In genomic region chr4:81631958-81632439, GRCh38 we compare ENCODE assay signal across 8 cellular contexts.
A peak's percentile ranks its signal among the peaks of the same experiment; 100 is the strongest.
DNase-seq lines count a peak whose midpoint lies in the region; ATAC-seq and TF ChIP-seq lines count a peak whose summit lies in the region.

No MANE protein-coding gene starts in this region.

- no peak for TF ChIP-seq POLR2A in heart left ventricle (IDR thresholded peaks at IDR 0.05)

- peak; percentile 98 for DNase-seq in ACHN
- peak; percentile 66 for DNase-seq in NCI-H2171 treated with DMSO at 0.1 percent for 48 hours (lab: John Stamatoyannopoulos, UW)
- no peak for DNase-seq in heart left ventricle
- DNase-seq in GF-D8 (lab: John Stamatoyannopoulos, UW) = no peak
- no peak for DNase-seq in NCI-H1092 treated with DMSO at 0.1 percent for 48 hours (lab: John Stamatoyannopoulos, UW)

- WGBS in heart left ventricle, 4 donors = 81 to 87% (median 84%) methylated on average over 4 of the region's 4 CpGs

- peaks cover 0 to 21% (median 0%) of the 10 kb centered on the region in 12 donors for H3K4me1 ChIP-seq in heart left ventricle

- in situ Hi-C loops in ACHN (cut with HindIII; ENCODE audit: low pct_ligation_motif_present, low pct_unique_long_range_greater_than_20kb, low sequenced_read_pairs) = no loop called here

- H3K27ac ChIP-seq in heart left ventricle = no peak overlapping the region

- no peaks in the 10 kb centered on the region for H3K27me3 ChIP-seq in heart left ventricle

- ATAC-seq in GM18868 (IDR thresholded peaks at IDR 0.05; ENCODE audit: unreplicated experiment) = peak; percentile 67
- peak in 3 of 4 donors; percentile 68 to 89 (median 75) for ATAC-seq in heart left ventricle
- ATAC-seq in GM19455 (IDR thresholded peaks at IDR 0.05; ENCODE audit: unreplicated experiment) = no peak
- no peak for ATAC-seq in GM19467 (IDR thresholded peaks at IDR 0.05; ENCODE audit: unreplicated experiment)

- intact Hi-C loops in heart left ventricle (cut with DNase I) = loop anchor here in 1 of 10 donors (2.0 kb wide), 1 partner anchor 33 kb away; no protein-coding TSS in a partner anchor

- H3K4me3 ChIP-seq in heart left ventricle = no peak overlapping the region

- no peak for TF ChIP-seq CTCF in heart left ventricle (IDR thresholded peaks at IDR 0.05)

- no peaks in the 10 kb centered on the region for H3K36me3 ChIP-seq in heart left ventricle

- H3K9me3 ChIP-seq in heart left ventricle = no peaks in the 10 kb centered on the region

Comparison
In these comparisons a context has a peak if more than half of its experiments do, and no peak if none do; other contexts are left out.
1. DNase-seq: peak in ACHN (single experiment) and NCI-H2171 treated with DMSO at 0.1 percent for 48 hours (single experiment); none in heart left ventricle (0 of 5), GF-D8 (single experiment) and NCI-H1092 treated with DMSO at 0.1 percent for 48 hours (single experiment).
2. ATAC-seq: peak in GM18868 (single experiment) and heart left ventricle (3 of 4); none in GM19455 (single experiment) and GM19467 (single experiment).